In genomic region chr16:81530814-81531213, GRCh38 we compare ENCODE assay signal across 22 cellular contexts.
DNase-seq lines count a peak whose midpoint lies in the region; ATAC-seq and TF ChIP-seq lines count a peak whose summit lies in the region.
"Had no signal": no experiment of that assay in that cellular context is flagged by ENCODE, and none has a peak within 500 bp of the region (broad histone marks: within the 10 kb centered on the region; RNA-seq: fewer than 3 reads in every experiment).

No MANE protein-coding gene starts in this region.

- peaks cover 1% of the 10 kb centered on the region for H3K36me3 ChIP-seq in CD4-positive, CD25-positive, alpha-beta regulatory T cell (ENCODE audit: control insufficient read depth, insufficient read depth, low read length)
- peaks cover 0 to 2% of the 10 kb centered on the region in 2 donors for H3K36me3 ChIP-seq in esophagus (ENCODE audit: control insufficient read depth in 2 of 2, insufficient read depth in 2 of 2, low read length in 1 of 2)
- H3K36me3 ChIP-seq: esophagus muscularis mucosa, gastroesophageal sphincter had no signal

- H3K4me3 ChIP-seq in CD4-positive, CD25-positive, alpha-beta regulatory T cell (ENCODE audit: low read depth, low read length), result no peak overlapping the region
- H3K4me3 ChIP-seq in esophagus (ENCODE audit: low read depth in 1 of 2, low read length in 2 of 2), result no peak overlapping the region
- H3K4me3 ChIP-seq: esophagus muscularis mucosa, gastroesophageal sphincter, K562 had no signal

- no peaks in the 10 kb centered on the region for H3K27me3 Mint-ChIP-seq in CD4-positive, CD25-positive, alpha-beta regulatory T cell
- H3K27me3 Mint-ChIP-seq: activated naive CD4-positive, alpha-beta T cell treated with anti-CD3 and anti-CD28 coated beads, Interleukin-2, amount 10 ng/mL, durations not matched to agents 7 days and 5 days; central memory CD8-positive, alpha-beta T cell had no signal

- no peak overlapping the region for H3K4me3 Mint-ChIP-seq in CD4-positive, CD25-positive, alpha-beta regulatory T cell
- H3K4me3 Mint-ChIP-seq: activated naive CD4-positive, alpha-beta T cell treated with anti-CD3 and anti-CD28 coated beads, Interleukin-2, amount 10 ng/mL, durations not matched to agents 7 days and 5 days; activated T-cell treated with anti-CD3 and anti-CD28 coated beads, Interleukin-2, amount 50 U/mL, for 72 hours; central memory CD8-positive, alpha-beta T cell had no signal

- H3K9me3 ChIP-seq in CD4-positive, CD25-positive, alpha-beta regulatory T cell (ENCODE audit: control insufficient read depth in 2 of 2, low read length in 2 of 2), result no peaks in the 10 kb centered on the region
- H3K9me3 ChIP-seq in esophagus (ENCODE audit: control insufficient read depth in 2 of 2, insufficient read depth in 1 of 2, low read depth in 1 of 2, low read length in 1 of 2), result no peaks in the 10 kb centered on the region
- H3K9me3 ChIP-seq: esophagus muscularis mucosa, gastroesophageal sphincter had no signal

- H3K36me3 Mint-ChIP-seq in CD4-positive, CD25-positive, alpha-beta regulatory T cell, result peaks cover 14% of the 10 kb centered on the region
- H3K36me3 Mint-ChIP-seq: activated naive CD4-positive, alpha-beta T cell treated with anti-CD3 and anti-CD28 coated beads, Interleukin-2, amount 10 ng/mL, durations not matched to agents 7 days and 5 days had no signal

- H3K4me1 ChIP-seq in CD4-positive, CD25-positive, alpha-beta regulatory T cell (ENCODE audit: control insufficient read depth, insufficient read depth, low read length, poor library complexity, severe bottlenecking), result no peaks in the 10 kb centered on the region
- H3K4me1 ChIP-seq in esophagus (ENCODE audit: control insufficient read depth in 2 of 2, insufficient read depth in 2 of 2, low read length in 1 of 2), result peaks cover 8 to 28% of the 10 kb centered on the region in 2 donors

- H3K27ac ChIP-seq in CD4-positive, CD25-positive, alpha-beta regulatory T cell (ENCODE audit: insufficient read depth, low read length, poor library complexity, severe bottlenecking), result no peak overlapping the region
- H3K27ac ChIP-seq in RWPE1 (peak overlapping the region; percentile 97), esophagus (ENCODE audit: low read depth in 2 of 2, low read length in 1 of 2) (peak overlapping the region; percentile 85 to 96)
- H3K27ac ChIP-seq: esophagus muscularis mucosa, gastroesophageal sphincter had no signal

- intact Hi-C loops in posterior vena cava (cut with DNase I), result no loop called here

- peaks cover 0 to 3% (median 0%) of the 10 kb centered on the region in 7 donors for H3K9me3 Mint-ChIP-seq in CD4-positive, CD25-positive, alpha-beta regulatory T cell
- H3K9me3 Mint-ChIP-seq: activated naive CD4-positive, alpha-beta T cell treated with anti-CD3 and anti-CD28 coated beads, Interleukin-2, amount 10 ng/mL, durations not matched to agents 7 days and 5 days; activated T-cell treated with anti-CD3 and anti-CD28 coated beads, Interleukin-2, amount 50 U/mL, for 72 hours; central memory CD8-positive, alpha-beta T cell had no signal

- no peaks in the 10 kb centered on the region for H3K27me3 ChIP-seq in CD4-positive, CD25-positive, alpha-beta regulatory T cell (ENCODE audit: control insufficient read depth, insufficient read depth, low read length)
- no peaks in the 10 kb centered on the region for H3K27me3 ChIP-seq in esophagus (ENCODE audit: control insufficient read depth in 1 of 2, insufficient read depth in 2 of 2, low read length in 2 of 2)
- H3K27me3 ChIP-seq: esophagus muscularis mucosa, gastroesophageal sphincter had no signal

- no peak for TF ChIP-seq CTCF in RWPE1 (conservative IDR thresholded peaks at IDR 0.05; ENCODE audit: low read depth)

- ATAC-seq in CD4-positive, CD25-positive, alpha-beta regulatory T cell (ENCODE audit: low read depth in 2 of 2), result no peak
- ATAC-seq in HG02885 (IDR thresholded peaks at IDR 0.05; ENCODE audit: poor library complexity, unreplicated experiment), result no peak
- ATAC-seq in GM18870 (IDR thresholded peaks at IDR 0.05; ENCODE audit: unreplicated experiment), result no peak
- no peak for ATAC-seq in GM19467 (IDR thresholded peaks at IDR 0.05; ENCODE audit: unreplicated experiment)
- ATAC-seq: activated T-cell treated with anti-CD3 and anti-CD28 coated beads, Interleukin-2, amount 50 U/mL, for 72 hours; gastroesophageal sphincter; K562 had no signal

- peak overlapping the region; percentile 11 to 56 (median 34) for H3K27ac Mint-ChIP-seq in CD4-positive, CD25-positive, alpha-beta regulatory T cell
- H3K27ac Mint-ChIP-seq: activated naive CD4-positive, alpha-beta T cell treated with anti-CD3 and anti-CD28 coated beads, Interleukin-2, amount 10 ng/mL, durations not matched to agents 7 days and 5 days; activated T-cell treated with anti-CD3 and anti-CD28 coated beads, Interleukin-2, amount 50 U/mL, for 72 hours had no signal

- DNase-seq in CD4-positive, CD25-positive, alpha-beta regulatory T cell, result no peak
- no peak for DNase-seq in RWPE1 (ENCODE audit: low spot score)
- DNase-seq in posterior vena cava (ENCODE audit: low spot score), result peak; percentile 28
- no peak for DNase-seq in T1000 (lab: John Stamatoyannopoulos, UW)
- DNase-seq: activated CD4-positive, alpha-beta T cell treated with anti-CD3 and anti-CD28 coated beads for 4 hours; activated naive CD4-positive, alpha-beta T cell treated with anti-CD3 and anti-CD28 coated beads, Interleukin-2, amount 10 ng/mL, durations not matched to agents 7 days and 5 days; activated T-cell treated with anti-CD3 and anti-CD28 coated beads, Interleukin-2, amount 50 U/mL, for 72 hours; C1 segment of cervical spinal cord; HCEC 1CT; NCI-H146; NCI-H2171 treated with DMSO at 0.1 percent for 48 hours; NCI-H524 treated with DMSO at 0.1 percent for 48 hours; SHP77; SW 1271 had no signal

- POLR2A ChIA-PET in RWPE1 (lab: Yijun Ruan, JAX; ENCODE audit: low non-redundant PET), result interaction anchor here (0.6 kb wide), 1 partner anchor 184 kb away, joined by 3 read pairs; no protein-coding TSS in a partner anchor

- CTCF ChIA-PET in RWPE1 (lab: Yijun Ruan, JAX), result interaction anchor here (0.7 kb wide), 1 partner anchor 235 kb away, joined by 3 read pairs; no protein-coding TSS in a partner anchor

- WGBS in esophagus, 2 donors, result 57 to 74% methylated on average over 12 of the region's 12 CpGs

- H3K4me1 Mint-ChIP-seq in CD4-positive, CD25-positive, alpha-beta regulatory T cell, result peaks cover 2 to 28% (median 12%) of the 10 kb centered on the region in 4 donors
